Comparison of ENCODE assay signal across 9 cellular contexts in genomic region chr22:24768537-24769374, GRCh38. TPM values are rescaled to one million over a fixed set of nuclear protein-coding genes. Genes with fewer than 3 reads are reported as not detected.
DNase-seq lines count a peak whose midpoint lies in the region; ATAC-seq and TF ChIP-seq lines count a peak whose summit lies in the region.
"Had no signal": no experiment of that assay in that cellular context is flagged by ENCODE, and none has a peak within 500 bp of the region (broad histone marks: within the 10 kb centered on the region; RNA-seq: fewer than 3 reads in every experiment).

No MANE protein-coding gene starts in this region.

- H3K27ac ChIP-seq in ascending aorta: no peak overlapping the region

- no peak overlapping the region for H3K4me3 ChIP-seq in ascending aorta

- DNase-seq in DMS79 (lab: John Stamatoyannopoulos, UW) (peak; percentile 5), RPMI7951 (ENCODE audit: low read depth) (peak; percentile 43), ascending aorta (ENCODE audit: low spot score in 2 of 2) (peak in 1 of 2 donors; percentile 78), iPS-NIHi7 (ENCODE audit: extremely low spot score) (peak; percentile 66)
- peak; percentile 10 to 11 for DNase-seq in stimulated activated CD4-positive, alpha-beta T cell treated with anti-CD3 and anti-CD28 coated beads, Interleukin-15, amount 100 ng/mL, for 48 hours (ENCODE audit: low read depth in 2 of 2)

- H3K9me3 ChIP-seq in ascending aorta: no peaks in the 10 kb centered on the region

- H3K4me1 ChIP-seq in ascending aorta: no peaks in the 10 kb centered on the region

- H3K27me3 ChIP-seq in ascending aorta: no peaks in the 10 kb centered on the region

- no peak for TF ChIP-seq EP300 in Ishikawa (IDR thresholded peaks at IDR 0.05; ENCODE audit: borderline replicate concordance)

- TF ChIP-seq RAD21 in Ishikawa (IDR thresholded peaks at IDR 0.05; ENCODE audit: low read depth): peak; percentile 83

- intact Hi-C loops in ascending aorta (cut with DNase I): loop anchor here (1.0 to 5.0 kb wide), 4 partner anchors 34 to 279 kb away; no protein-coding TSS in a partner anchor

- no peaks in the 10 kb centered on the region for H3K36me3 ChIP-seq in ascending aorta

- TF ChIP-seq CTCF in ascending aorta (IDR thresholded peaks at IDR 0.05): peak; percentile 43 to 60 (median 53)

- ATAC-seq in HG02623 (IDR thresholded peaks at IDR 0.05; ENCODE audit: unreplicated experiment) (no peak), HG03108 (IDR thresholded peaks at IDR 0.05; ENCODE audit: unreplicated experiment) (no peak)

TF ChIP-seq in Ishikawa, 13 proteins besides CTCF, POLR2A, EP300 and RAD21:
- TF ChIP-seq ZBTB7A (IDR thresholded peaks at IDR 0.05; ENCODE audit: low read depth) (no peak), TCF12 (IDR thresholded peaks at IDR 0.05; ENCODE audit: low read depth) (no peak), FOXM1 (IDR thresholded peaks at IDR 0.05; ENCODE audit: borderline replicate concordance, low read depth) (no peak), CREB1 (IDR thresholded peaks at IDR 0.05; ENCODE audit: low read depth) (no peak)

RNA-seq across cellular contexts. Expression of gene PIWIL3, which starts 5.8 kb away (rescaled TPM):
- total RNA-seq in RPMI7951 (2014; rRNA removed; shearing (Covaris generic)): not detected in 2 replicates
- not detected for total RNA-seq in ascending aorta
- total RNA-seq: subcutaneous adipose tissue had no signal

RNA-seq across cellular contexts. Expression of gene SGSM1, which starts 37.3 kb away (rescaled TPM):
- not detected in 2 replicates for total RNA-seq in RPMI7951 (2014; rRNA removed; shearing (Covaris generic))
- total RNA-seq in ascending aorta: 4.2 TPM
